8 cellular contexts compared by ENCODE assay signal in genomic region chr5:172770374-172770674, GRCh38. TPM values are rescaled to one million over a fixed set of nuclear protein-coding genes. Genes with fewer than 3 reads are reported as not detected.
DNase-seq lines count a peak whose midpoint lies in the region; ATAC-seq, FAIRE-seq and TF ChIP-seq lines count a peak whose summit lies in the region.

No MANE protein-coding gene starts in this region.

- no peak for FAIRE-seq in A549 (lab: Jason Lieb, UNC)

- H3K4me1 ChIP-seq in A549 (peaks cover 40% of the 10 kb centered on the region), upper lobe of left lung (peaks cover 37 to 64% (median 43%) of the 10 kb centered on the region in 4 donors)

- H3K4me3 ChIP-seq in A549: peak overlapping the region; percentile 75
- peak overlapping the region; percentile 75 for H3K4me3 ChIP-seq in lower leg skin (ENCODE audit: low read depth, poor library complexity, severe bottlenecking)
- peak overlapping the region; percentile 62 to 78 (median 70) for H3K4me3 ChIP-seq in upper lobe of left lung

- H3K27ac ChIP-seq in A549 (peak overlapping the region; percentile 97 to 100), angular gyrus (ENCODE audit: low read depth, low read length) (peak overlapping the region; percentile 97), upper lobe of left lung (peak overlapping the region; percentile 99 to 100 (median 99))

- ATAC-seq in A549: no peak
- no peak for ATAC-seq in upper lobe of left lung (ENCODE audit: low FRiP score in 2 of 2)
- no peak for ATAC-seq in HG03442 (IDR thresholded peaks at IDR 0.05; ENCODE audit: unreplicated experiment)

- POLR2A ChIA-PET in A549 (lab: Yijun Ruan, JAX): interaction anchor here (1.0 to 5.0 kb wide), 31 partner anchors 9 to 183 kb away, joined by 3 to 87 read pairs (median 10); partner anchors contain the start of gene ERGIC1

- WGBS in A549 (ENCODE audit: missing lambda C conversion rate): 2% methylated on average over 27 of the region's 29 CpGs
- 0% methylated on average over 5 to 9 of the region's 29 CpGs for WGBS in lower leg skin, 2 donors
- 0 to 1% methylated on average over 1 to 15 of the region's 29 CpGs for WGBS in upper lobe of left lung, 2 donors

- H3K4me3 Mint-ChIP-seq in HFFc6: peak overlapping the region; percentile 99

- no peak for DNase-seq in A549 (ENCODE audit: low read depth in 1 of 2, low spot score in 1 of 2)
- DNase-seq in HFFc6: no peak
- peak in 1 of 2 donors; percentile 92 for DNase-seq in lower leg skin (ENCODE audit: low spot score in 2 of 2)
- DNase-seq in upper lobe of left lung: no peak
- no peak for DNase-seq in pons (ENCODE audit: low spot score)
- no peak for DNase-seq in kidney glomerular epithelial cell (lab: John Stamatoyannopoulos, UW)

- peaks cover 70% of the 10 kb centered on the region for H3K4me1 Mint-ChIP-seq in HFFc6 (ENCODE audit: low read depth)

- no peaks in the 10 kb centered on the region for H3K27me3 ChIP-seq in upper lobe of left lung

- H3K9me3 Mint-ChIP-seq in HFFc6: peaks cover 50% of the 10 kb centered on the region

- H3K27ac Mint-ChIP-seq in HFFc6: peak overlapping the region; percentile 99

- H3K27me3 Mint-ChIP-seq in HFFc6 (ENCODE audit: insufficient read depth): peaks cover 55% of the 10 kb centered on the region

- TF ChIP-seq EP300 in A549 (IDR thresholded peaks at IDR 0.05) (no peak), upper lobe of left lung (IDR thresholded peaks at IDR 0.05) (no peak)

- intact Hi-C loops in lower leg skin (cut with DNase I; ENCODE audit: low total_unique reads): loop anchor here (5.0 to 10.0 kb wide), 2 partner anchors 53 to 154 kb away; no protein-coding TSS in a partner anchor

- peaks cover 47% of the 10 kb centered on the region for H3K36me3 Mint-ChIP-seq in HFFc6 (ENCODE audit: low read depth)

- TF ChIP-seq RAD21 in A549 (conservative IDR thresholded peaks at IDR 0.05 in 1 of 2, IDR thresholded peaks at IDR 0.05 in 1 of 2): no peak

- H3K9me3 ChIP-seq in A549: no peaks in the 10 kb centered on the region
- no peaks in the 10 kb centered on the region for H3K9me3 ChIP-seq in upper lobe of left lung

- TF ChIP-seq POLR2A in A549 (IDR thresholded peaks at IDR 0.05; ENCODE audit: low read length) (no peak), lower leg skin (IDR thresholded peaks at IDR 0.05) (no peak), upper lobe of left lung (IDR thresholded peaks at IDR 0.05) (no peak)

- H3K4me2 ChIP-seq in A549: peak overlapping the region; percentile 89

- TF ChIP-seq CTCF in A549 (IDR thresholded peaks at IDR 0.05) (no peak), HFFc6 (IDR thresholded peaks at IDR 0.05) (no peak), lower leg skin (IDR thresholded peaks at IDR 0.05) (no peak), upper lobe of left lung (IDR thresholded peaks at IDR 0.05) (no peak)

- H3K36me3 ChIP-seq in upper lobe of left lung: peaks cover 20 to 36% (median 26%) of the 10 kb centered on the region in 4 donors

- CTCF ChIA-PET in A549 (lab: Yijun Ruan, JAX): interaction anchor here (0.8 to 8.7 kb wide), 23 partner anchors 10 to 162 kb away, joined by 3 to 131 read pairs (median 4); no protein-coding TSS in a partner anchor

TF ChIP-seq in A549, 52 proteins besides CTCF, POLR2A, EP300 and RAD21:
- TF ChIP-seq RNF2 (IDR thresholded peaks at IDR 0.05; ENCODE audit: borderline replicate concordance, low read depth) (no peak), ESRRA (IDR thresholded peaks at IDR 0.05; ENCODE audit: borderline replicate concordance, low read length) (no peak), TP53 (CRISPR knock-in tag; IDR thresholded peaks at IDR 0.05) (no peak), CEBPB (IDR thresholded peaks at IDR 0.05) (no peak), HOXB5 (CRISPR knock-in tag; IDR thresholded peaks at IDR 0.05) (no peak)
- TF ChIP-seq, protein P1, sequence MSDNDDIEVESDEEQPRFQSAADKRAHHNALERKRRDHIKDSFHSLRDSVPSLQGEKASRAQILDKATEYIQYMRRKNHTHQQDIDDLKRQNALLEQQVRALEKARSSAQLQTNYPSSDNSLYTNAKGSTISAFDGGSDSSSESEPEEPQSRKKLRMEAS (IDR thresholded peaks at IDR 0.05): 0 out of 2 replicates have a peak, but pooled peaks have one; percentile 10

RNA-seq across cellular contexts. Expression of gene DUSP1, which starts 0.7 kb away (rescaled TPM):
- polyA plus RNA-seq in A549 (2011; rRNA removed): 525 and 594 TPM in 2 replicates
- 540 and 757 TPM in 2 replicates for polyA plus RNA-seq in A549 (2012; cell fraction: cytosol; rRNA removed)
- polyA plus RNA-seq in A549 (2012; cell fraction: nucleus; rRNA removed): 1,192 and 1,375 TPM in 2 replicates
- 191 to 207 TPM (median 203 TPM) in 3 replicates for polyA plus RNA-seq in A549 (2017; fragmentation: RNase III; extraction: RNeasy Plus Mini Kit Qiagen cat#74134 plus additional on column Dnase treatment)
- polyA minus RNA-seq in A549 (2011; rRNA and poly(A)+ RNA removed): 620 and 630 TPM in 2 replicates
- 100 to 1,000 TPM; 213 to 319 (median 307) TPM for total RNA-seq in HFFc6 (2021; fragmentation: NEBNext Ultra II Directional; extraction: Animal tissue kit (Norgen Biotek cat#: 25700))
- total RNA-seq in lower leg skin: 1,000 to 10,000 TPM in 3 of 4 donors, 100 to 1,000 TPM in 1; 811 to 2,389 (median 1,820) TPM
- 1,000 to 10,000 TPM in 3 of 6 donors, 100 to 1,000 TPM in 3; 568 to 1,492 (median 904) TPM for total RNA-seq in upper lobe of left lung
